In genomic region chr18:79690586-79691482, GRCh38 we compare ENCODE assay signal across 1 cellular context.
TF ChIP-seq lines count a peak whose summit lies in the region.

No MANE protein-coding gene starts in this region.

TF ChIP-seq in HEK293, 187 proteins besides CTCF, POLR2A, EP300 and RAD21 (continued from another document):
- no peak for TF ChIP-seq PRDM2 (tag by site-specific recombination; IDR thresholded peaks at IDR 0.05; ENCODE audit: borderline replicate concordance)
